ENCODE assay signal across 21 cellular contexts in genomic region chr2:119372778-119373568, GRCh38. TPM values are rescaled to one million over a fixed set of nuclear protein-coding genes. Genes with fewer than 3 reads are reported as not detected.
"Had no signal": no experiment of that assay in that cellular context is flagged by ENCODE, and none has a peak within 500 bp of the region (broad histone marks: within the 10 kb centered on the region; RNA-seq: fewer than 3 reads in every experiment).

No MANE protein-coding gene starts in this region.

- H3K4me1 ChIP-seq: colonic mucosa had no signal

- H3K4me3 ChIP-seq: body of pancreas, colonic mucosa, lower lobe of right lung, prostate gland had no signal

- H3K9me3 ChIP-seq: colonic mucosa, lower lobe of right lung, prostate gland had no signal

- ATAC-seq: activated naive CD4-positive, alpha-beta T cell treated with anti-CD3 and anti-CD28 coated beads, Interleukin-2, amount 50 U/mL, for 72 hours; activated T-cell treated with anti-CD3 and anti-CD28 coated beads, Interleukin-2, amount 50 U/mL, for 72 hours; body of pancreas; foreskin keratinocyte; lower lobe of right lung; right cardiac atrium; T-helper 17 cell had no signal

- H3K27me3 Mint-ChIP-seq: T-helper 17 cell had no signal

- H3K4me3 Mint-ChIP-seq: activated T-cell treated with anti-CD3 and anti-CD28 coated beads, Interleukin-2, amount 50 U/mL, for 72 hours; T-helper 17 cell had no signal

- H3K9me3 Mint-ChIP-seq: activated naive CD4-positive, alpha-beta T cell treated with anti-CD3 and anti-CD28 coated beads, Interleukin-2, amount 50 U/mL, for 72 hours; activated T-cell treated with anti-CD3 and anti-CD28 coated beads, Interleukin-2, amount 50 U/mL, for 72 hours had no signal

- H3K27ac ChIP-seq: body of pancreas, colonic mucosa, foreskin keratinocyte, lower lobe of right lung, prostate gland had no signal

- DNase-seq: activated CD4-positive, alpha-beta T cell treated with anti-CD3 and anti-CD28 coated beads for 48 hours; activated CD8-positive, alpha-beta memory T cell treated with anti-CD3 and anti-CD28 coated beads, Interleukin-2, amount 50 U/mL, for 48 hours; activated gamma-delta T cell; activated T-cell treated with anti-CD3 and anti-CD28 coated beads, Interleukin-2, amount 50 U/mL, for 72 hours; amygdala; body of pancreas; central memory CD4-positive, alpha-beta T cell; colonic mucosa; effector CD4-positive, alpha-beta T cell; foreskin keratinocyte; lower lobe of right lung; right cardiac atrium; small intestine; stimulated activated CD4-positive, alpha-beta T cell treated with anti-CD3 and anti-CD28 coated beads, Interleukin-4, amount 100 ng/mL, for 24 hours; stimulated activated naive CD4-positive, alpha-beta T cell; substantia nigra; T-helper 17 cell; trophoblast cell had no signal

- H3K27ac Mint-ChIP-seq: activated naive CD4-positive, alpha-beta T cell treated with anti-CD3 and anti-CD28 coated beads, Interleukin-2, amount 50 U/mL, for 72 hours; activated T-cell treated with anti-CD3 and anti-CD28 coated beads, Interleukin-2, amount 50 U/mL, for 72 hours; T-helper 17 cell had no signal

- H3K27me3 ChIP-seq: body of pancreas, colonic mucosa, foreskin keratinocyte had no signal

RNA-seq across cellular contexts. Expression of gene TMEM37, which starts 58.7 kb away (rescaled TPM):
- total RNA-seq: activated naive CD4-positive, alpha-beta T cell treated with anti-CD3 and anti-CD28 coated beads, Interleukin-2, amount 50 U/mL, for 72 hours; activated T-cell treated with anti-CD3 and anti-CD28 coated beads, Interleukin-2, amount 50 U/mL, for 72 hours; T-helper 17 cell had no signal
- polyA plus RNA-seq: neural cell had no signal
